Comparison of ENCODE assay signal across 16 cellular contexts in genomic region chr9:12163775-12164458, GRCh38.
DNase-seq lines count a peak whose midpoint lies in the region; ATAC-seq and TF ChIP-seq lines count a peak whose summit lies in the region.
"Had no signal": no experiment of that assay in that cellular context is flagged by ENCODE, and none has a peak within 500 bp of the region (broad histone marks: within the 10 kb centered on the region; RNA-seq: fewer than 3 reads in every experiment).

No MANE protein-coding gene starts in this region.

- H3K9me3 Mint-ChIP-seq in natural killer cell: peaks cover 7 to 18% of the 10 kb centered on the region in 2 donors

- H3K27ac ChIP-seq in HEK293 (ENCODE audit: extremely low read depth, low read depth, low read length) (no peak overlapping the region), neural cell (ENCODE audit: low read length) (no peak overlapping the region)
- H3K27ac ChIP-seq: BLaER1 treated with 17β-estradiol and CSF1 and Interleukin-3, amounts not matched to agents 10 nM and 100 nM; C4-2B had no signal

- intact Hi-C loops in natural killer cell (cut with micrococcal nuclease): no loop called here

- no peak overlapping the region for H3K4me2 ChIP-seq in neural cell (ENCODE audit: low read length)
- H3K4me2 ChIP-seq: BLaER1 treated with 17β-estradiol and CSF1 and Interleukin-3, amounts not matched to agents 10 nM and 100 nM had no signal

- H3F3A ChIP-seq in neural cell (ENCODE audit: insufficient read depth, low read length, poor library complexity, severe bottlenecking): no peaks in the 10 kb centered on the region

- no peaks in the 10 kb centered on the region for H3K4me1 Mint-ChIP-seq in natural killer cell

- no peak overlapping the region for H2AFZ ChIP-seq in neural cell (ENCODE audit: low read depth, low read length)

- H3K27me3 Mint-ChIP-seq in natural killer cell (ENCODE audit: low read depth in 2 of 2): no peaks in the 10 kb centered on the region
- H3K27me3 Mint-ChIP-seq: CD4-positive, alpha-beta T cell had no signal

- H3K79me2 ChIP-seq in neural cell (replicated peaks; ENCODE audit: insufficient read depth, low read length): no peaks in the 10 kb centered on the region

- no peaks in the 10 kb centered on the region for H3K36me3 Mint-ChIP-seq in natural killer cell
- H3K36me3 Mint-ChIP-seq: CD8-positive, alpha-beta T cell had no signal

- H3K36me3 ChIP-seq in HEK293 (ENCODE audit: control insufficient read depth in 2 of 2, insufficient read depth in 1 of 2, low read length in 2 of 2) (no peaks in the 10 kb centered on the region), neural cell (ENCODE audit: insufficient read depth, low read length) (no peaks in the 10 kb centered on the region), BE2C (no peaks in the 10 kb centered on the region)
- H3K36me3 ChIP-seq: BLaER1 treated with 17β-estradiol and CSF1 and Interleukin-3, amounts not matched to agents 10 nM and 100 nM had no signal

- H3K9me3 ChIP-seq in HEK293 (ENCODE audit: control insufficient read depth, insufficient read depth, low read depth, low read length) (no peaks in the 10 kb centered on the region), neural cell (ENCODE audit: low read length) (no peaks in the 10 kb centered on the region), BE2C (no peaks in the 10 kb centered on the region)
- H3K9me3 ChIP-seq: BLaER1 treated with 17β-estradiol and CSF1 and Interleukin-3, amounts not matched to agents 10 nM and 100 nM; Caco-2 had no signal

- TF ChIP-seq EP300 in neural cell (conservative IDR thresholded peaks at IDR 0.05; ENCODE audit: poor library complexity, severe bottlenecking): peak; percentile 95

- H3K4me1 ChIP-seq in HEK293 (ENCODE audit: control insufficient read depth, insufficient read depth, low read length) (no peaks in the 10 kb centered on the region), BE2C (no peaks in the 10 kb centered on the region)
- H3K4me1 ChIP-seq: Caco-2 had no signal

- H3K4me3 ChIP-seq in HEK293 (ENCODE audit: low read depth, low read length): no peak overlapping the region
- no peak overlapping the region for H3K4me3 ChIP-seq in neural cell (ENCODE audit: low read length)
- H3K4me3 ChIP-seq in BE2C (ENCODE audit: low read depth, low read length): no peak overlapping the region
- H3K4me3 ChIP-seq: BLaER1 treated with 17β-estradiol and CSF1 and Interleukin-3, amounts not matched to agents 10 nM and 100 nM had no signal

- no peaks in the 10 kb centered on the region for H4K20me1 ChIP-seq in neural cell (ENCODE audit: insufficient read depth)
- H4K20me1 ChIP-seq: BLaER1 treated with 17β-estradiol and CSF1 and Interleukin-3, amounts not matched to agents 10 nM and 100 nM had no signal

- H3K27me3 ChIP-seq in neural cell (ENCODE audit: insufficient read depth, low read depth, low read length) (peaks cover 3% of the 10 kb centered on the region), BE2C (no peaks in the 10 kb centered on the region)
- H3K27me3 ChIP-seq: BLaER1 treated with 17β-estradiol and CSF1 and Interleukin-3, amounts not matched to agents 10 nM and 100 nM had no signal

- no peaks in the 10 kb centered on the region for H3K9me2 ChIP-seq in neural cell (ENCODE audit: insufficient read depth, low read length)

- CTCF ChIA-PET in HEK293 (lab: Yijun Ruan, JAX): no interaction called here

- TF ChIP-seq CTCF in HEK293 (tag by site-specific recombination; IDR thresholded peaks at IDR 0.05) (no peak), neural cell (IDR thresholded peaks at IDR 0.05; ENCODE audit: poor library complexity, severe bottlenecking) (no peak), BE2C (IDR thresholded peaks at IDR 0.05; ENCODE audit: low read depth, low read length) (no peak), natural killer cell (IDR thresholded peaks at IDR 0.05) (no peak)

- H3K4me3 Mint-ChIP-seq in natural killer cell: no peak overlapping the region
- H3K4me3 Mint-ChIP-seq: CD4-positive, alpha-beta T cell; CD8-positive, alpha-beta T cell had no signal

- H3K9ac ChIP-seq in neural cell (ENCODE audit: low read length): no peak overlapping the region
- H3K9ac ChIP-seq: BLaER1 treated with 17β-estradiol and CSF1 and Interleukin-3, amounts not matched to agents 10 nM and 100 nM had no signal

- no peak overlapping the region for H3K27ac Mint-ChIP-seq in natural killer cell
- H3K27ac Mint-ChIP-seq: CD4-positive, alpha-beta T cell; CD8-positive, alpha-beta T cell had no signal

- no peak for TF ChIP-seq RAD21 in neural cell (conservative IDR thresholded peaks at IDR 0.05)

- POLR2A ChIA-PET in HEK293 (lab: Yijun Ruan, JAX): no interaction called here

- no peak for ATAC-seq in natural killer cell
- no peak for ATAC-seq in esophagus mucosa
- ATAC-seq: CD8-positive, alpha-beta T cell had no signal

- DNase-seq in NCI-H446 (lab: John Stamatoyannopoulos, UW): peak; percentile 38 to 50
- DNase-seq in BE2C: no peak
- no peak for DNase-seq in natural killer cell
- DNase-seq: 8988T; ACHN; Caco-2; Calu3; CD4-positive, alpha-beta T cell; CD8-positive, alpha-beta T cell; DMS79 treated with DMSO at 0.1 percent for 48 hours; GF-D8 had no signal

TF ChIP-seq in HEK293, 187 proteins besides CTCF, POLR2A, EP300 and RAD21:
- TF ChIP-seq ATF2 (tag by site-specific recombination; IDR thresholded peaks at IDR 0.05; ENCODE audit: low read depth) (peak; percentile 34; the same call in 1 of the 2 replicates), ZNF580 (tag by site-specific recombination; IDR thresholded peaks at IDR 0.05) (no peak)

TF ChIP-seq in neural cell, 6 proteins besides CTCF, POLR2A, EP300 and RAD21:
- TF ChIP-seq TAF1 (IDR thresholded peaks at IDR 0.05; ENCODE audit: low read depth) (no peak), SMC3 (conservative IDR thresholded peaks at IDR 0.05; ENCODE audit: poor library complexity) (no peak), EZH2 (IDR thresholded peaks at IDR 0.05; ENCODE audit: borderline replicate concordance, insufficient read depth, low read length, poor library complexity, severe bottlenecking) (no peak), REST (IDR thresholded peaks at IDR 0.05; ENCODE audit: borderline replicate concordance) (no peak), POLR2AphosphoS5 (IDR thresholded peaks at IDR 0.05) (peak; percentile 99), MXI1 (conservative IDR thresholded peaks at IDR 0.05; ENCODE audit: poor library complexity, severe bottlenecking) (no peak)

Comparison
In these comparisons a context has a peak if more than half of its experiments do, and no peak if none do; other contexts are left out.
1. DNase-seq: peak in NCI-H446 (2 of 2); none in BE2C (single experiment) and natural killer cell (single experiment).